Comparison of ENCODE assay signal across 8 cellular contexts in genomic region chr1:223123238-223123976, GRCh38. TPM values are rescaled to one million over a fixed set of nuclear protein-coding genes. Genes with fewer than 3 reads are reported as not detected.
A peak's percentile ranks its signal among the peaks of the same experiment; 100 is the strongest.
DNase-seq lines count a peak whose midpoint lies in the region; ATAC-seq, FAIRE-seq and TF ChIP-seq lines count a peak whose summit lies in the region.

No MANE protein-coding gene starts in this region.

- peaks cover 28% of the 10 kb centered on the region for H3K4me1 Mint-ChIP-seq in CD14-positive monocyte

- TF ChIP-seq CTCF in CD14-positive monocyte (IDR thresholded peaks at IDR 0.05): peak; percentile 92

- peaks cover 60 to 78% of the 10 kb centered on the region in 2 donors for H3K36me3 Mint-ChIP-seq in CD14-positive monocyte

- DNase-seq in CD14-positive monocyte (ENCODE audit: low spot score) (peak; percentile 51), GM19239 (ENCODE audit: insufficient read length, low spot score) (peak; percentile 57), NCI-H748 (lab: John Stamatoyannopoulos, UW; ENCODE audit: unreplicated experiment) (peak; percentile 57), ecto neural progenitor cell (ENCODE audit: low spot score) (peak; percentile 74), middle frontal gyrus (ENCODE audit: extremely low spot score, low spot score) (peak; percentile 20)
- DNase-seq in activated CD4-positive, alpha-beta T cell treated with anti-CD3 and anti-CD28 coated beads, Interleukin-2, amount 50 U/mL, for 4 hours: peak; percentile 59 to 61
- DNase-seq in stimulated activated CD8-positive, alpha-beta memory T cell treated with anti-CD3 and anti-CD28 coated beads, Interleukin-7, amount 100 ng/mL, for 1 hour (ENCODE audit: low read depth in 2 of 2): peak; percentile 41 to 53

- peak; percentile 89 for ATAC-seq in HG03378 (IDR thresholded peaks at IDR 0.05; ENCODE audit: unreplicated experiment)

- H3K27me3 Mint-ChIP-seq in CD14-positive monocyte (ENCODE audit: low read depth in 3 of 3): peaks cover 0 to 2% (median 0%) of the 10 kb centered on the region in 3 donors

- H3K9me3 Mint-ChIP-seq in CD14-positive monocyte: no peaks in the 10 kb centered on the region

- H3K4me3 Mint-ChIP-seq in CD14-positive monocyte: no peak overlapping the region

- intact Hi-C loops in CD14-positive monocyte (cut with micrococcal nuclease): loop anchor here (10.0 kb wide), 2 partner anchors 561 to 659 kb away; no protein-coding TSS in a partner anchor

- H3K27ac Mint-ChIP-seq in CD14-positive monocyte: no peak overlapping the region

- peak; percentile 70 for FAIRE-seq in GM19239 (lab: Jason Lieb, UNC)

RNA-seq across cellular contexts. Expression of gene TLR5, which starts 19.6 kb away (rescaled TPM):
- polyA plus RNA-seq in CD14-positive monocyte: 10 to 100 TPM; 45.7 to 58.0 TPM

Comparison
In these comparisons a context has a peak if more than half of its experiments do, and no peak if none do; other contexts are left out.
1. Peak in every context shown above with its lines: DNase-seq and ATAC-seq.
2. DNase-seq: peak in every context shown above with its lines; median percentile 74 in ecto neural progenitor cell; 60 in activated CD4-positive, alpha-beta T cell treated with anti-CD3 and anti-CD28 coated beads, Interleukin-2, amount 50 U/mL, for 4 hours; 57 in GM19239; 57 in NCI-H748; 51 in CD14-positive monocyte; 47 in stimulated activated CD8-positive, alpha-beta memory T cell treated with anti-CD3 and anti-CD28 coated beads, Interleukin-7, amount 100 ng/mL, for 1 hour; 20 in middle frontal gyrus.